In genomic region chr10:33211123-33211878, GRCh38 we compare ENCODE assay signal across 9 cellular contexts.
DNase-seq lines count a peak whose midpoint lies in the region; ATAC-seq and TF ChIP-seq lines count a peak whose summit lies in the region.
"Had no signal": no experiment of that assay in that cellular context is flagged by ENCODE, and none has a peak within 500 bp of the region (broad histone marks: within the 10 kb centered on the region; RNA-seq: fewer than 3 reads in every experiment).

No MANE protein-coding gene starts in this region.

- no peaks in the 10 kb centered on the region for H3K27me3 ChIP-seq in GM23338 (ENCODE audit: insufficient read depth)
- no peaks in the 10 kb centered on the region for H3K27me3 ChIP-seq in gastroesophageal sphincter
- no peaks in the 10 kb centered on the region for H3K27me3 ChIP-seq in smooth muscle cell (ENCODE audit: low read depth)

- H3K4me1 ChIP-seq in GM23338 (ENCODE audit: insufficient read depth) (no peaks in the 10 kb centered on the region; the same call in 1 of the 2 replicates), gastroesophageal sphincter (peaks cover 0 to 35% (median 0%) of the 10 kb centered on the region in 3 donors), smooth muscle cell (ENCODE audit: low read depth) (peaks cover 9% of the 10 kb centered on the region)

- H3K79me2 ChIP-seq in GM23338 (replicated peaks; ENCODE audit: insufficient read depth) (no peaks in the 10 kb centered on the region), smooth muscle cell (ENCODE audit: low read depth) (peaks cover 3% of the 10 kb centered on the region)

- H3K9ac ChIP-seq in smooth muscle cell (ENCODE audit: low read depth), result peak overlapping the region; percentile 72

- no peak for TF ChIP-seq EP300 in gastroesophageal sphincter (IDR thresholded peaks at IDR 0.05)

- peaks cover 4% of the 10 kb centered on the region; the same call in 1 of the 2 replicates for H3K9me2 ChIP-seq in GM23338 (ENCODE audit: insufficient read depth)

- no peak overlapping the region for H3K4me3 Mint-ChIP-seq in GM23338

- H3F3A ChIP-seq in GM23338 (replicated peaks; ENCODE audit: low read depth) (no peaks in the 10 kb centered on the region), smooth muscle cell (ENCODE audit: low read depth) (peaks cover 43% of the 10 kb centered on the region)

- no peak overlapping the region for H3K27ac ChIP-seq in GM23338 (ENCODE audit: low read depth)
- peak overlapping the region in 3 of 4 donors; percentile 27 to 53 (median 33) for H3K27ac ChIP-seq in gastroesophageal sphincter
- H3K27ac ChIP-seq in smooth muscle cell (ENCODE audit: low read depth), result peak overlapping the region; percentile 94

- peaks cover 5% of the 10 kb centered on the region; the same call in 2 of the 3 replicates for H3K4me1 Mint-ChIP-seq in GM23338

- H3K36me3 Mint-ChIP-seq in GM23338 (ENCODE audit: low read depth), result no peaks in the 10 kb centered on the region; the same call in 2 of the 3 replicates

- TF ChIP-seq CTCF in GM23338 (conservative IDR thresholded peaks at IDR 0.05; ENCODE audit: low read depth in 2 of 2) (no peak), gastroesophageal sphincter (IDR thresholded peaks at IDR 0.05) (no peak), smooth muscle cell (IDR thresholded peaks at IDR 0.05; ENCODE audit: borderline replicate concordance, insufficient read depth, poor library complexity, severe bottlenecking) (no peak)

- H2AFZ ChIP-seq in GM23338 (no peak overlapping the region), smooth muscle cell (ENCODE audit: low read depth) (peak overlapping the region; percentile 42)

- H3K4me2 ChIP-seq in GM23338, result no peak overlapping the region
- H3K4me2 ChIP-seq in smooth muscle cell, result peak overlapping the region; percentile 83

- H3K9me3 ChIP-seq in gastroesophageal sphincter (no peaks in the 10 kb centered on the region), smooth muscle cell (replicated peaks; ENCODE audit: low read depth) (no peaks in the 10 kb centered on the region)

- no peaks in the 10 kb centered on the region for H3K9me3 Mint-ChIP-seq in GM23338

- H3K27ac Mint-ChIP-seq in GM23338, result peak overlapping the region; percentile 61; the same call in 1 of the 2 replicates

- no peak for TF ChIP-seq POLR2A in gastroesophageal sphincter (IDR thresholded peaks at IDR 0.05)

- H4K20me1 ChIP-seq in GM23338 (replicated peaks; ENCODE audit: insufficient read depth), result no peaks in the 10 kb centered on the region
- no peaks in the 10 kb centered on the region for H4K20me1 ChIP-seq in smooth muscle cell (ENCODE audit: low read depth)

- WGBS in gastroesophageal sphincter (ENCODE audit: low coverage in 1 of 2), 2 donors, result 53 to 54% methylated on average over 9 to 10 of the region's 10 CpGs
- WGBS in smooth muscle cell (ENCODE audit: low lambda C conversion rate), result 28% methylated on average over 10 of the region's 10 CpGs

- H3K36me3 ChIP-seq in GM23338 (ENCODE audit: insufficient read depth), result no peaks in the 10 kb centered on the region
- peaks cover 0 to 75% of the 10 kb centered on the region in 2 donors for H3K36me3 ChIP-seq in gastroesophageal sphincter
- no peaks in the 10 kb centered on the region for H3K36me3 ChIP-seq in smooth muscle cell (ENCODE audit: low read depth)

- ATAC-seq in GM23338 (no peak), gastroesophageal sphincter (peak; percentile 71), GM18873 (IDR thresholded peaks at IDR 0.05; ENCODE audit: low FRiP score, unreplicated experiment) (no peak), HG03039 (IDR thresholded peaks at IDR 0.05; ENCODE audit: unreplicated experiment) (no peak), GM19467 (IDR thresholded peaks at IDR 0.05; ENCODE audit: unreplicated experiment) (no peak)

- H3K27me3 Mint-ChIP-seq in GM23338 (ENCODE audit: insufficient read depth, low read depth, poor library complexity), result peaks cover 1% of the 10 kb centered on the region

- no peak for DNase-seq in GM23338 (ENCODE audit: low spot score)
- DNase-seq in activated CD4-positive, alpha-beta T cell treated with anti-CD3 and anti-CD28 coated beads, Interleukin-2, amount 50 U/mL, for 48 hours, result peak; percentile 7 to 15
- DNase-seq in smooth muscle cell (lab: John Stamatoyannopoulos, UW; ENCODE audit: unreplicated experiment), result no peak
- no peak for DNase-seq in DMS114 treated with DMSO at 0.1 percent for 48 hours (lab: John Stamatoyannopoulos, UW; ENCODE audit: unreplicated experiment)
- DNase-seq: caudate nucleus had no signal

- no peak overlapping the region for H3K4me3 ChIP-seq in GM23338
- H3K4me3 ChIP-seq in gastroesophageal sphincter, result no peak overlapping the region
- H3K4me3 ChIP-seq in smooth muscle cell, result peak overlapping the region; percentile 18

TF ChIP-seq in GM23338, 12 proteins besides CTCF, POLR2A, EP300 and RAD21 (continues in another document):
- TF ChIP-seq STAT1 (IDR thresholded peaks at IDR 0.05; ENCODE audit: unreplicated experiment), result no peak
- TF ChIP-seq CREB1 (CRISPR knock-in tag; IDR thresholded peaks at IDR 0.05; ENCODE audit: low read depth), result no peak
- TF ChIP-seq ZNF331 (CRISPR knock-in tag; IDR thresholded peaks at IDR 0.05; ENCODE audit: low read depth), result no peak
- no peak for TF ChIP-seq REST (IDR thresholded peaks at IDR 0.05; ENCODE audit: unreplicated experiment)

Comparison
In these comparisons a context has a peak if more than half of its experiments do, and no peak if none do; other contexts are left out.
1. DNase-seq: peak in activated CD4-positive, alpha-beta T cell treated with anti-CD3 and anti-CD28 coated beads, Interleukin-2, amount 50 U/mL, for 48 hours (2 of 2); none in GM23338 (single experiment), smooth muscle cell (single experiment) and DMS114 treated with DMSO at 0.1 percent for 48 hours (single experiment).